Comparison of ENCODE assay signal across 1 cellular context in the genomic region with DNA sequence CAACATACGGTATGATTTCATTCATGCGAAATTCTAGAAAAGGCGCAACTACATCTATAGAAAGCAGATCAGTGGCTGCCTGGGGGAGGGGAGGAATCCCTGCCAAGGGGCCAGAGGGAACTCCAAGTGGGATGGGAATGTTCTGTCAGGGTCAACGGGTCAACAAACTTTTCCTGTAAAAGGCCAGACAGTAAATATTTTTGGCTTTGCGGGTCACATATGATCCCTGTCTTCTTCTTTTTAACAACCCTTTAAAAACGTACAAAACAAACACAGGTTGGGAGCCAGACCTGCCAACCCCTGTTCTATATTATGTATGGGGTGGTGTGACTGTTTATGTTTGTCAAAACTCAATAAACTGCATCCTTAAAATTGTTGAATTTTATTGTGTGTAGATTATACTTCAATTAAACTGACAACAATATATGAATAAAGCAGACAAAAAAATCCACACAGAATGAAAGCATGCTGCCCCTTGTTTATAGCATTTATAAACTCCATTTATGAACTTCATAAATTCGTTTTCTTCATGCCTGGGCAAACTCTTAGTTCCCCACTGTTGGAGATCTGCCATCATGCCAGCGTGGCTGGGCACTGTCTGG.
TF ChIP-seq lines count a peak whose summit lies in the region.

No MANE protein-coding gene starts in this region.

TF ChIP-seq in H1, 55 proteins besides CTCF, POLR2A, EP300 and RAD21 (continued from another document):
- TF ChIP-seq, protein P1, sequence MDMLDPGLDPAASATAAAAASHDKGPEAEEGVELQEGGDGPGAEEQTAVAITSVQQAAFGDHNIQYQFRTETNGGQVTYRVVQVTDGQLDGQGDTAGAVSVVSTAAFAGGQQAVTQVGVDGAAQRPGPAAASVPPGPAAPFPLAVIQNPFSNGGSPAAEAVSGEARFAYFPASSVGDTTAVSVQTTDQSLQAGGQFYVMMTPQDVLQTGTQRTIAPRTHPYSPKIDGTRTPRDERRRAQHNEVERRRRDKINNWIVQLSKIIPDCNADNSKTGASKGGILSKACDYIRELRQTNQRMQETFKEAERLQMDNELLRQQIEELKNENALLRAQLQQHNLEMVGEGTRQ (IDR thresholded peaks at IDR 0.05; ENCODE audit: low read length): no peak
- TF ChIP-seq CBX5 (IDR thresholded peaks at IDR 0.05; ENCODE audit: low read depth, low read length) (no peak), SP2 (IDR thresholded peaks at IDR 0.05; ENCODE audit: low read length) (no peak), SUZ12 (IDR thresholded peaks at IDR 0.05; ENCODE audit: low read length) (no peak), TAF1 (IDR thresholded peaks at IDR 0.05; ENCODE audit: low read depth, low read length) (no peak), HDAC2 (IDR thresholded peaks at IDR 0.05; ENCODE audit: borderline replicate concordance in 1 of 2, low read depth in 2 of 2, low read length in 2 of 2) (no peak), BRCA1 (IDR thresholded peaks at IDR 0.05; ENCODE audit: low read depth, low read length) (no peak), EZH2 (IDR thresholded peaks at IDR 0.05; ENCODE audit: low read depth, low read length, severe bottlenecking) (no peak), NRF1 (IDR thresholded peaks at IDR 0.05; ENCODE audit: low read depth, low read length) (no peak), JUN (IDR thresholded peaks at IDR 0.05; ENCODE audit: low read depth, low read length) (no peak), GTF2F1 (IDR thresholded peaks at IDR 0.05; ENCODE audit: borderline replicate concordance, low read depth, low read length) (no peak)
- TF ChIP-seq, protein P2, sequence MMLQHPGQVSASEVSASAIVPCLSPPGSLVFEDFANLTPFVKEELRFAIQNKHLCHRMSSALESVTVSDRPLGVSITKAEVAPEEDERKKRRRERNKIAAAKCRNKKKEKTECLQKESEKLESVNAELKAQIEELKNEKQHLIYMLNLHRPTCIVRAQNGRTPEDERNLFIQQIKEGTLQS (IDR thresholded peaks at IDR 0.05; ENCODE audit: insufficient read depth, low read depth, low read length): no peak
- TF ChIP-seq, protein P3, sequence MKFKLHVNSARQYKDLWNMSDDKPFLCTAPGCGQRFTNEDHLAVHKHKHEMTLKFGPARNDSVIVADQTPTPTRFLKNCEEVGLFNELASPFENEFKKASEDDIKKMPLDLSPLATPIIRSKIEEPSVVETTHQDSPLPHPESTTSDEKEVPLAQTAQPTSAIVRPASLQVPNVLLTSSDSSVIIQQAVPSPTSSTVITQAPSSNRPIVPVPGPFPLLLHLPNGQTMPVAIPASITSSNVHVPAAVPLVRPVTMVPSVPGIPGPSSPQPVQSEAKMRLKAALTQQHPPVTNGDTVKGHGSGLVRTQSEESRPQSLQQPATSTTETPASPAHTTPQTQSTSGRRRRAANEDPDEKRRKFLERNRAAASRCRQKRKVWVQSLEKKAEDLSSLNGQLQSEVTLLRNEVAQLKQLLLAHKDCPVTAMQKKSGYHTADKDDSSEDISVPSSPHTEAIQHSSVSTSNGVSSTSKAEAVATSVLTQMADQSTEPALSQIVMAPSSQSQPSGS (IDR thresholded peaks at IDR 0.05; ENCODE audit: low read length): no peak
TF ChIP-seq in H1: peak in this region for 0.
